Comparison of ENCODE assay signal across 8 cellular contexts in the genomic region with DNA sequence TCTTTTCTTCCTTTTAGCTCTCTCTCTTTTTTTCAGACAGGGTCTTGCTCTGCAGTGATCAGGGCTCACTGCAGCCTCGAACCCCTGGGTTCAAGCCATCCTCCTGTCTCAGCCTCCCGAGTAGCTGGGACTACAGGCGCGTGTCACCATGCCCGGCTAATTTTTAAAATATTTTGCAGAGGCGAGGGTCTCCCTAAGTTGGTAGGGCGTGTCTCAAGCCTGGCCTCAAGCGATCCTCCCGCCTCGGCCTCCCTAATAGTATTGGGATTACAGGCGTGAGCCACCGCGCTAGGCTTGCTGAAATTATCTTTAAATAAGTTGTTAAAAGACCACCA. TPM values are rescaled to one million over a fixed set of nuclear protein-coding genes. Genes with fewer than 3 reads are reported as not detected.
A peak's percentile ranks its signal among the peaks of the same experiment; 100 is the strongest.
DNase-seq lines count a peak whose midpoint lies in the region; ATAC-seq and TF ChIP-seq lines count a peak whose summit lies in the region.

No MANE protein-coding gene starts in this region.

- H2BK5ac ChIP-seq in mesenchymal stem cell (ENCODE audit: low read depth, low read length, poor library complexity, severe bottlenecking) = no peak overlapping the region

- CTCF ChIA-PET in activated naive CD4-positive, alpha-beta T cell treated with anti-CD3 and anti-CD28 coated beads, Interleukin-2, amount 10 ng/mL, durations not matched to agents 7 days and 5 days (lab: Charles Lee) = interaction anchor here (1.0 to 1.3 kb wide), 2 partner anchors 9 to 160 kb away, joined by 3 read pairs; no protein-coding TSS in a partner anchor

- no peak overlapping the region for H2BK120ac ChIP-seq in mesenchymal stem cell (ENCODE audit: low read depth, low read length)

- no peak overlapping the region for H4K91ac ChIP-seq in mesenchymal stem cell (ENCODE audit: low read length)

- no peak overlapping the region for H2AK5ac ChIP-seq in mesenchymal stem cell (ENCODE audit: low read length, severe bottlenecking)

- H2BK15ac ChIP-seq in mesenchymal stem cell (ENCODE audit: low read depth, poor library complexity, severe bottlenecking) = no peak overlapping the region

- ATAC-seq in upper lobe of right lung (no peak), GM18868 (IDR thresholded peaks at IDR 0.05; ENCODE audit: unreplicated experiment) (no peak), HG03342 (IDR thresholded peaks at IDR 0.05; ENCODE audit: unreplicated experiment) (no peak), GM19035 (IDR thresholded peaks at IDR 0.05; ENCODE audit: unreplicated experiment) (no peak)

- peak overlapping the region; percentile 90 for H3K27ac Mint-ChIP-seq in activated naive CD4-positive, alpha-beta T cell treated with anti-CD3 and anti-CD28 coated beads, Interleukin-2, amount 10 ng/mL, durations not matched to agents 7 days and 5 days
- peak overlapping the region in 3 of 5 experiments; percentile 80 to 98 (median 92) for H3K27ac Mint-ChIP-seq in brain

- peaks cover 26% of the 10 kb centered on the region for H3K36me3 Mint-ChIP-seq in activated naive CD4-positive, alpha-beta T cell treated with anti-CD3 and anti-CD28 coated beads, Interleukin-2, amount 10 ng/mL, durations not matched to agents 7 days and 5 days
- H3K36me3 Mint-ChIP-seq in brain = peaks cover under 1% of the 10 kb centered on the region

- H3K36me3 ChIP-seq in mesenchymal stem cell (ENCODE audit: control insufficient read depth in 1 of 2, insufficient read depth in 2 of 2, low read depth in 1 of 2, low read length in 2 of 2) (no peaks in the 10 kb centered on the region), upper lobe of right lung (no peaks in the 10 kb centered on the region)

- H3K14ac ChIP-seq in mesenchymal stem cell (ENCODE audit: low read length in 2 of 2) = no peak overlapping the region

- peaks cover 68% of the 10 kb centered on the region for H3K4me1 Mint-ChIP-seq in activated naive CD4-positive, alpha-beta T cell treated with anti-CD3 and anti-CD28 coated beads, Interleukin-2, amount 10 ng/mL, durations not matched to agents 7 days and 5 days
- peaks cover 42% of the 10 kb centered on the region for H3K4me1 Mint-ChIP-seq in brain

- no peak for DNase-seq in activated naive CD4-positive, alpha-beta T cell treated with anti-CD3 and anti-CD28 coated beads, Interleukin-2, amount 10 ng/mL, durations not matched to agents 7 days and 5 days
- DNase-seq in activated naive CD4-positive, alpha-beta T cell treated with Interleukin-2 at 50 U/mL for 16 hours = no peak
- no peak for DNase-seq in mesenchymal stem cell
- DNase-seq in upper lobe of right lung = no peak

- H3K4ac ChIP-seq in mesenchymal stem cell (ENCODE audit: low read depth in 1 of 2, low read length in 2 of 2) = no peak overlapping the region

- H3K27me3 Mint-ChIP-seq in activated naive CD4-positive, alpha-beta T cell treated with anti-CD3 and anti-CD28 coated beads, Interleukin-2, amount 10 ng/mL, durations not matched to agents 7 days and 5 days = no peaks in the 10 kb centered on the region
- H3K27me3 Mint-ChIP-seq in brain = peaks cover 11% of the 10 kb centered on the region

- H3K4me1 ChIP-seq in mesenchymal stem cell (ENCODE audit: control insufficient read depth, insufficient read depth, low read depth, low read length) (peaks cover 4% of the 10 kb centered on the region), upper lobe of right lung (peaks cover 21% of the 10 kb centered on the region)

- peak overlapping the region; percentile 70 for H3K4me2 ChIP-seq in mesenchymal stem cell (ENCODE audit: low read length, poor library complexity, severe bottlenecking)

- H4K8ac ChIP-seq in mesenchymal stem cell (ENCODE audit: low read length) = peak overlapping the region; percentile 19

- H3K4me3 ChIP-seq in mesenchymal stem cell (ENCODE audit: insufficient read depth in 1 of 2, low read depth in 1 of 2, low read length in 2 of 2) (peak overlapping the region; percentile 87 to 91), upper lobe of right lung (peak overlapping the region; percentile 92)

- H3K27ac ChIP-seq in mesenchymal stem cell (ENCODE audit: low read length, poor library complexity, severe bottlenecking) (peak overlapping the region; percentile 88), upper lobe of right lung (peak overlapping the region; percentile 95)

- peak overlapping the region; percentile 94 for H3K9ac ChIP-seq in mesenchymal stem cell (ENCODE audit: low read length)

- no peaks in the 10 kb centered on the region for H3K27me3 ChIP-seq in mesenchymal stem cell (ENCODE audit: control insufficient read depth in 1 of 2, insufficient read depth in 1 of 2, low read length in 2 of 2)
- no peaks in the 10 kb centered on the region for H3K27me3 ChIP-seq in upper lobe of right lung

- peaks cover 13% of the 10 kb centered on the region for H3K9me3 Mint-ChIP-seq in activated naive CD4-positive, alpha-beta T cell treated with anti-CD3 and anti-CD28 coated beads, Interleukin-2, amount 10 ng/mL, durations not matched to agents 7 days and 5 days
- H3K9me3 Mint-ChIP-seq in brain = peaks cover 0 to 3% (median 0%) of the 10 kb centered on the region in 5 experiments

- no peaks in the 10 kb centered on the region for H3K9me3 ChIP-seq in mesenchymal stem cell (ENCODE audit: control insufficient read depth, low read length)
- no peaks in the 10 kb centered on the region for H3K9me3 ChIP-seq in upper lobe of right lung

- no peak overlapping the region for H3K23ac ChIP-seq in mesenchymal stem cell (ENCODE audit: low read length in 2 of 2)

- H2AFZ ChIP-seq in mesenchymal stem cell (ENCODE audit: low read depth, low read length) = peak overlapping the region; percentile 46

- peak overlapping the region; percentile 91 for H3K4me3 Mint-ChIP-seq in activated naive CD4-positive, alpha-beta T cell treated with anti-CD3 and anti-CD28 coated beads, Interleukin-2, amount 10 ng/mL, durations not matched to agents 7 days and 5 days
- H3K4me3 Mint-ChIP-seq in brain = peak overlapping the region; percentile 90 to 98 (median 97)

- no peak overlapping the region for H3K18ac ChIP-seq in mesenchymal stem cell (ENCODE audit: low read depth in 1 of 2, low read length in 2 of 2)

- intact Hi-C loops in upper lobe of right lung (cut with DNase I) = no loop called here

- no peak overlapping the region for H2BK12ac ChIP-seq in mesenchymal stem cell (ENCODE audit: low read length in 2 of 2)

- no peaks in the 10 kb centered on the region for H3K79me1 ChIP-seq in mesenchymal stem cell (replicated peaks; ENCODE audit: low read length, poor library complexity, severe bottlenecking)

- no peak for TF ChIP-seq CTCF in brain (conservative IDR thresholded peaks at IDR 0.05)
- TF ChIP-seq CTCF in upper lobe of right lung (IDR thresholded peaks at IDR 0.05) = no peak

- 76% methylated on average over 13 of the region's 13 CpGs for WGBS in mesenchymal stem cell

RNA-seq across cellular contexts. Expression of a gene that starts 0.8 kb away (rescaled TPM):
- 27.6 TPM for polyA plus RNA-seq in brain (ENCODE audit: insufficient read depth, low read depth, low replicate concordance)
- 10.8 TPM for polyA plus RNA-seq in mesenchymal stem cell (2013, experiment 1 of 2)
- polyA plus RNA-seq in mesenchymal stem cell (2013, experiment 2 of 2) = 11.7 TPM
- 20.8 TPM for total RNA-seq in upper lobe of right lung

RNA-seq across cellular contexts. Expression of a gene that starts 5.5 kb away (rescaled TPM):
- 184 TPM for polyA plus RNA-seq in brain (ENCODE audit: insufficient read depth, low read depth, low replicate concordance)
- 52.3 TPM for polyA plus RNA-seq in mesenchymal stem cell (2013, experiment 1 of 2)
- 51.7 TPM for polyA plus RNA-seq in mesenchymal stem cell (2013, experiment 2 of 2)
- total RNA-seq in upper lobe of right lung = 34.0 TPM

RNA-seq across cellular contexts. Expression of a gene that starts 58.6 kb away (rescaled TPM):
- polyA plus RNA-seq in brain (ENCODE audit: insufficient read depth, low read depth, low replicate concordance) = 137 TPM
- polyA plus RNA-seq in mesenchymal stem cell (2013, experiment 1 of 2) = 172 TPM
- polyA plus RNA-seq in mesenchymal stem cell (2013, experiment 2 of 2) = 169 TPM
- 201 TPM for total RNA-seq in upper lobe of right lung
